Comparison of ENCODE assay signal across 9 cellular contexts in the genomic region with DNA sequence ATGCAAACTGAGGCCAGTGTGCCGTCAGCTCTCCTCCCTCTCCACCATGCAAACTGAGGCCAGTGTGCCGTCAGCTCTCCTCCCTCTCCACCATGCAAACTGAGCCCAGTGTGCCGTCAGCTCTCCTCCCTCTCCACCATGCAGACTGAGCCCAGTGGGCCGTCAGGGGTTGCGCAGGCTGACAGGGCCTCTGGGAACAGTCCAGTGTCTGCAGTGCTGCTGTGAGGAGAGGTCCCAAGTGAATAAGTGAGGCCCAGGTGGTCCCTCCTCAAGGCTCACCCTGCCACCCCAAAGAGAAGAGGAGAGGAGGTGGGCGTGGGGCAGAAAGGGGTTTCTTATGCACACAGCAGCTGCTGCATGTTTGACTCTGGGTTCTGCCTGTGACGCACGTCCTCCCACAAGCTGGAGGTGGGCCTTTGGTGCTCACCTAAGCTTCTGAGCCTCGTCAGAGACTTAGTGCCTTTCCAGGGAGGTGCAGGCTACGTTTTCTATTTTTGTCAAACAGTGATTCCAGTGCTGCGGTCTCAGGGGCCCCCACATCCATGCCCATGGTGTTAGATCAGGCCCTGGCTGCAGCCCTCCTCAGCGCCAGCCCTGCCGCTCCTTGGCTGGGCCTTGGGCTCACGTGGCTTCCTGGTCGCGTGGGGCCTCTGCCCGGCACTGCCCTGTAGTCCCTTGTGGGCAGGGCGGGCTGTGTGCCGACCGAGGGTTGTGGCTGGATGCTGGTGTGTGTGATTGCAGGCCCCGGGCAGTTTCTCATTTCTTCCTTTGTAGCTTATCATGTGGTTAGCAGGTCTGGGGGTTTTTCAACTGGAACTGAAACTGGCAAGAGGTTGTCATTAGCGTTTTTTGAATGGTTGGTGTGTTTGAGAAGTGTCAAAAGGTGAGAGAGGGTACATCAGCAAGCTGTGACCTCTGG. TPM values are rescaled to one million over a fixed set of nuclear protein-coding genes. Genes with fewer than 3 reads are reported as not detected.
A peak's percentile ranks its signal among the peaks of the same experiment; 100 is the strongest.
DNase-seq lines count a peak whose midpoint lies in the region; ATAC-seq and TF ChIP-seq lines count a peak whose summit lies in the region.
"Had no signal": no experiment of that assay in that cellular context is flagged by ENCODE, and none has a peak within 500 bp of the region (broad histone marks: within the 10 kb centered on the region; RNA-seq: fewer than 3 reads in every experiment).

No MANE protein-coding gene starts in this region.

- intact Hi-C loops in CD8-positive, alpha-beta T cell (cut with DNase I, micrococcal nuclease) = loop anchor here in 1 of 2 experiments (10.0 kb wide), 1 partner anchor 1149 kb away; the partner anchor contains the start of gene FADD
- intact Hi-C loops in sciatic nerve (cut with DNase I) = loop anchor here (10.0 kb wide), 1 partner anchor 151 kb away; the partner anchor contains the start of genes IGHMBP2 and MRPL21
- intact Hi-C loops in activated T-helper 2 cell treated with anti-CD3 and anti-CD28 coated beads, Interferon-gamma antibody, Interleukin-2, Interleukin-4, amounts not matched to agents 10 μg/mL and 5 μg/mL and 100 μg/mL, durations not matched to agents 14 hours and 24 hours and 36 hours (cut with micrococcal nuclease) = no loop called here

- peak in 3 of 7 experiments; percentile 9 to 60 (median 24) for DNase-seq in CD8-positive, alpha-beta T cell
- DNase-seq in amygdala (lab: John Stamatoyannopoulos, UW) (peak in 46 of 56 donors; percentile 7 to 82 (median 50)), sciatic nerve (ENCODE audit: low spot score) (no peak), NCI-H1105 treated with DMSO at 0.1 percent for 48 hours (lab: John Stamatoyannopoulos, UW) (no peak)
- DNase-seq in activated T-helper 2 cell treated with anti-CD3 and anti-CD28 coated beads, Interferon-gamma antibody, Interleukin-2, Interleukin-4, amounts not matched to agents 10 μg/mL and 5 μg/mL and 100 μg/mL, durations not matched to agents 14 hours and 24 hours and 36 hours (ENCODE audit: low spot score) = no peak
- DNase-seq in activated CD4-positive, CD25-positive, alpha-beta regulatory T cell (lab: John Stamatoyannopoulos, UW) = no peak

- CTCF ChIA-PET in CD8-positive, alpha-beta T cell (lab: Charles Lee) = interaction anchor here (1.3 kb wide), 1 partner anchor 12 kb away, joined by 3 read pairs; no protein-coding TSS in a partner anchor

- H3K4me3 ChIP-seq in CD8-positive, alpha-beta T cell (ENCODE audit: low read depth, low read length) = no peak overlapping the region

- POLR2A ChIA-PET in CD8-positive, alpha-beta T cell (lab: Charles Lee) = no interaction called here

- no peak overlapping the region for H3K4me3 Mint-ChIP-seq in CD8-positive, alpha-beta T cell
- H3K4me3 Mint-ChIP-seq in activated T-helper 2 cell treated with anti-CD3 and anti-CD28 coated beads, Interferon-gamma antibody, Interleukin-2, Interleukin-4, amounts not matched to agents 10 μg/mL and 5 μg/mL and 100 μg/mL, durations not matched to agents 14 hours and 24 hours and 36 hours (ENCODE audit: low read depth) = no peak overlapping the region
- H3K4me3 Mint-ChIP-seq: activated naive CD8-positive, alpha-beta T cell had no signal

- H3K9me3 ChIP-seq in CD8-positive, alpha-beta T cell (ENCODE audit: low read length) = no peaks in the 10 kb centered on the region

- TF ChIP-seq CTCF in CD8-positive, alpha-beta T cell (IDR thresholded peaks at IDR 0.05) = no peak

- H3K4me1 ChIP-seq in CD8-positive, alpha-beta T cell (ENCODE audit: insufficient read depth, low read length) = no peaks in the 10 kb centered on the region

- no peak overlapping the region for H3K27ac ChIP-seq in CD8-positive, alpha-beta T cell (ENCODE audit: low read depth, low read length)

- H3K36me3 Mint-ChIP-seq in CD8-positive, alpha-beta T cell = peaks cover 23% of the 10 kb centered on the region
- H3K36me3 Mint-ChIP-seq in activated T-helper 2 cell treated with anti-CD3 and anti-CD28 coated beads, Interferon-gamma antibody, Interleukin-2, Interleukin-4, amounts not matched to agents 10 μg/mL and 5 μg/mL and 100 μg/mL, durations not matched to agents 14 hours and 24 hours and 36 hours (ENCODE audit: low read depth) = peaks cover 3% of the 10 kb centered on the region
- H3K36me3 Mint-ChIP-seq: activated naive CD8-positive, alpha-beta T cell had no signal

- H3K27me3 Mint-ChIP-seq in CD8-positive, alpha-beta T cell (ENCODE audit: low read depth) = no peaks in the 10 kb centered on the region
- H3K27me3 Mint-ChIP-seq in activated T-helper 2 cell treated with anti-CD3 and anti-CD28 coated beads, Interferon-gamma antibody, Interleukin-2, Interleukin-4, amounts not matched to agents 10 μg/mL and 5 μg/mL and 100 μg/mL, durations not matched to agents 14 hours and 24 hours and 36 hours (ENCODE audit: low read depth) = no peaks in the 10 kb centered on the region
- H3K27me3 Mint-ChIP-seq: activated naive CD8-positive, alpha-beta T cell had no signal

- H3K36me3 ChIP-seq in CD8-positive, alpha-beta T cell (ENCODE audit: insufficient read depth, low read length) = no peaks in the 10 kb centered on the region

- ATAC-seq in CD8-positive, alpha-beta T cell = peak; percentile 83
- peak; percentile 82 for ATAC-seq in GM19395 (IDR thresholded peaks at IDR 0.05; ENCODE audit: unreplicated experiment)
- peak; percentile 70 for ATAC-seq in HG03280 (IDR thresholded peaks at IDR 0.05; ENCODE audit: unreplicated experiment)
- ATAC-seq in sciatic nerve = peak; percentile 67

- peak overlapping the region; percentile 86 for H3K27ac Mint-ChIP-seq in CD8-positive, alpha-beta T cell
- no peak overlapping the region for H3K27ac Mint-ChIP-seq in activated T-helper 2 cell treated with anti-CD3 and anti-CD28 coated beads, Interferon-gamma antibody, Interleukin-2, Interleukin-4, amounts not matched to agents 10 μg/mL and 5 μg/mL and 100 μg/mL, durations not matched to agents 14 hours and 24 hours and 36 hours
- H3K27ac Mint-ChIP-seq: activated naive CD8-positive, alpha-beta T cell had no signal

- peaks cover 26% of the 10 kb centered on the region for H3K4me1 Mint-ChIP-seq in CD8-positive, alpha-beta T cell (ENCODE audit: low read depth)
- H3K4me1 Mint-ChIP-seq in activated T-helper 2 cell treated with anti-CD3 and anti-CD28 coated beads, Interferon-gamma antibody, Interleukin-2, Interleukin-4, amounts not matched to agents 10 μg/mL and 5 μg/mL and 100 μg/mL, durations not matched to agents 14 hours and 24 hours and 36 hours (ENCODE audit: low read depth) = peaks cover 2% of the 10 kb centered on the region

- H3K9me3 Mint-ChIP-seq in CD8-positive, alpha-beta T cell = no peaks in the 10 kb centered on the region
- H3K9me3 Mint-ChIP-seq in activated T-helper 2 cell treated with anti-CD3 and anti-CD28 coated beads, Interferon-gamma antibody, Interleukin-2, Interleukin-4, amounts not matched to agents 10 μg/mL and 5 μg/mL and 100 μg/mL, durations not matched to agents 14 hours and 24 hours and 36 hours = no peaks in the 10 kb centered on the region

- H3K27me3 ChIP-seq in CD8-positive, alpha-beta T cell (ENCODE audit: insufficient read depth, low read length) = no peaks in the 10 kb centered on the region

RNA-seq across cellular contexts. Expression of gene TPCN2, which starts 7.1 kb away (rescaled TPM):
- total RNA-seq in CD8-positive, alpha-beta T cell = 10 to 100 TPM; 13.1 to 15.0 TPM
- 36.2 TPM for total RNA-seq in sciatic nerve
- total RNA-seq in activated T-helper 2 cell treated with anti-CD3 and anti-CD28 coated beads, Interferon-gamma antibody, Interleukin-2, Interleukin-4, amounts not matched to agents 10 μg/mL and 5 μg/mL and 100 μg/mL, durations not matched to agents 14 hours and 24 hours and 36 hours = 19.1 and 20.0 TPM in 2 replicates

RNA-seq across cellular contexts. Expression of gene MRGPRF, which starts 42.8 kb away (rescaled TPM):
- total RNA-seq in CD8-positive, alpha-beta T cell = not detected
- 39.5 TPM for total RNA-seq in sciatic nerve
- total RNA-seq in activated T-helper 2 cell treated with anti-CD3 and anti-CD28 coated beads, Interferon-gamma antibody, Interleukin-2, Interleukin-4, amounts not matched to agents 10 μg/mL and 5 μg/mL and 100 μg/mL, durations not matched to agents 14 hours and 24 hours and 36 hours = not detected in 2 replicates

Comparison
In these comparisons a context has a peak if more than half of its experiments do, and no peak if none do; other contexts are left out.
1. DNase-seq: peak in amygdala (46 of 56); none in sciatic nerve (single experiment), activated T-helper 2 cell treated with anti-CD3 and anti-CD28 coated beads, Interferon-gamma antibody, Interleukin-2, Interleukin-4, amounts not matched to agents 10 μg/mL and 5 μg/mL and 100 μg/mL, durations not matched to agents 14 hours and 24 hours and 36 hours (single experiment), NCI-H1105 treated with DMSO at 0.1 percent for 48 hours (single experiment) and activated CD4-positive, CD25-positive, alpha-beta regulatory T cell (0 of 4).
2. RNA of gene MRGPRF, which starts 42.8 kb away (total RNA-seq): 39.5 TPM in sciatic nerve (single experiment); not detected in CD8-positive, alpha-beta T cell and not detected in activated T-helper 2 cell treated with anti-CD3 and anti-CD28 coated beads, Interferon-gamma antibody, Interleukin-2, Interleukin-4, amounts not matched to agents 10 μg/mL and 5 μg/mL and 100 μg/mL, durations not matched to agents 14 hours and 24 hours and 36 hours; every median in the first group is over 10 times any median in the second.
3. Peak in every context shown above with its lines, with median percentiles within 50 percentile points of each other: ATAC-seq.